Comparison of ENCODE assay signal across 1 cellular context in the genomic region with DNA sequence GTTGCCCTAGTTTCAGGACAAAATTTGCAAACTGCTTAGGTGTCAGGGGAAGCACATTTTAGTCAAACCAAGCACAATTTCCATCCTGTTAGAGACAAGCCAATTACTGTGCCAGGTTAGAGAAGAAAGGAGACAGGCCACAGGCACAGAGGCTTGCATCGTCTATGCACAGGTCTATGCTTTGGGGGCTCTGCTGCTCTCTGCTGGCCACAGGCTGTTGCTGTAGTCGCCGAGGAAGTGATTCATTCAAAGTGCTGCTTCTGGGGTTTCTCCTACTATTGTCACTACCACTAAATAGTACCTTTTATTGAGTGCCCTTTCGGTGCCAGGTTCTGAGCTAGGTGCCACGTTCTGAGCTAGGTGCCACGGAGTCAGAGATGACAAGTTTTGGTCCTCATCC.
TF ChIP-seq lines count a peak whose summit lies in the region.

No MANE protein-coding gene starts in this region.

TF ChIP-seq in H1, 55 proteins besides CTCF, POLR2A, EP300 and RAD21 (continued from another document):
- TF ChIP-seq PHF8 (conservative IDR thresholded peaks at IDR 0.05; ENCODE audit: low read depth, low read length), result no peak
- TF ChIP-seq GTF2F1 (IDR thresholded peaks at IDR 0.05; ENCODE audit: borderline replicate concordance, low read depth, low read length), result no peak
- TF ChIP-seq BCL11A (IDR thresholded peaks at IDR 0.05; ENCODE audit: low read depth in 2 of 2, low read length in 2 of 2), result no peak
- TF ChIP-seq CBX8 (IDR thresholded peaks at IDR 0.05; ENCODE audit: borderline replicate concordance, low read depth, low read length), result no peak
- TF ChIP-seq POLR2AphosphoS5 (IDR thresholded peaks at IDR 0.05; ENCODE audit: low read depth, low read length), result no peak
- TF ChIP-seq CHD1 (IDR thresholded peaks at IDR 0.05; ENCODE audit: low read depth, low read length), result no peak
- TF ChIP-seq SP1 (IDR thresholded peaks at IDR 0.05; ENCODE audit: low read depth, low read length), result no peak
- TF ChIP-seq SP4 (IDR thresholded peaks at IDR 0.05; ENCODE audit: low read length), result no peak
- no peak for TF ChIP-seq EZH2 (IDR thresholded peaks at IDR 0.05; ENCODE audit: low read depth, low read length, severe bottlenecking)
- no peak for TF ChIP-seq TBP (IDR thresholded peaks at IDR 0.05; ENCODE audit: low read depth, low read length)
- TF ChIP-seq KDM4A (IDR thresholded peaks at IDR 0.05; ENCODE audit: low read depth, low read length, severe bottlenecking), result no peak
- no peak for TF ChIP-seq CHD7 (IDR thresholded peaks at IDR 0.05; ENCODE audit: insufficient replicate concordance, low read length)
- TF ChIP-seq POU5F1 (IDR thresholded peaks at IDR 0.05; ENCODE audit: low read depth, low read length), result no peak
- no peak for TF ChIP-seq E2F6 (IDR thresholded peaks at IDR 0.05)
- no peak for TF ChIP-seq HDAC2 (IDR thresholded peaks at IDR 0.05; ENCODE audit: borderline replicate concordance in 1 of 2, low read depth in 2 of 2, low read length in 2 of 2)
TF ChIP-seq in H1: peak in this region for 0.
